Comparison of ENCODE assay signal across 8 cellular contexts in genomic region chr6:89952696-89953095, GRCh38. TPM values are rescaled to one million over a fixed set of nuclear protein-coding genes. Genes with fewer than 3 reads are reported as not detected.
DNase-seq lines count a peak whose midpoint lies in the region; ATAC-seq and TF ChIP-seq lines count a peak whose summit lies in the region.
"Had no signal": no experiment of that assay in that cellular context is flagged by ENCODE, and none has a peak within 500 bp of the region (broad histone marks: within the 10 kb centered on the region; RNA-seq: fewer than 3 reads in every experiment).

No MANE protein-coding gene starts in this region.

- H3K4me3 Mint-ChIP-seq in activated CD4-positive, alpha-beta T cell treated with anti-CD3 and anti-CD28 coated beads for 36 hours, result no peak overlapping the region
- no peak overlapping the region for H3K4me3 Mint-ChIP-seq in nephron progenitor cell

- no peaks in the 10 kb centered on the region for H3K27me3 Mint-ChIP-seq in activated CD4-positive, alpha-beta T cell treated with anti-CD3 and anti-CD28 coated beads for 36 hours
- H3K27me3 Mint-ChIP-seq in nephron progenitor cell (ENCODE audit: low read depth, poor library complexity), result peaks cover 3% of the 10 kb centered on the region

- POLR2A ChIA-PET in activated CD4-positive, alpha-beta T cell treated with anti-CD3 and anti-CD28 coated beads for 36 hours (lab: Charles Lee), result interaction anchor here (0.6 to 1.7 kb wide), 5 partner anchors 13 to 321 kb away, joined by 3 to 5 read pairs (median 4); no protein-coding TSS in a partner anchor

- no peaks in the 10 kb centered on the region for H3K9me3 ChIP-seq in KOPT-K1 (ENCODE audit: insufficient read depth, low read length, poor library complexity, severe bottlenecking)

- H3K27ac ChIP-seq in KOPT-K1 (ENCODE audit: low read depth, low read length, poor library complexity, severe bottlenecking), result peak overlapping the region; percentile 44

- no peak for TF ChIP-seq CTCF in nephron progenitor cell (IDR thresholded peaks at IDR 0.05)

- H3K9me3 Mint-ChIP-seq in activated CD4-positive, alpha-beta T cell treated with anti-CD3 and anti-CD28 coated beads for 36 hours (ENCODE audit: low read depth), result no peaks in the 10 kb centered on the region
- no peaks in the 10 kb centered on the region for H3K9me3 Mint-ChIP-seq in nephron progenitor cell

- peak; percentile 66 for DNase-seq in activated CD4-positive, alpha-beta T cell treated with anti-CD3 and anti-CD28 coated beads for 36 hours
- peak; percentile 17 for DNase-seq in effector CD8-positive, alpha-beta T cell (lab: John Stamatoyannopoulos, UW)
- peak; percentile 35 for DNase-seq in stimulated activated naive CD4-positive, alpha-beta T cell treated with Interleukin-2 at 50 U/mL for 16 hours (lab: John Stamatoyannopoulos, UW)
- DNase-seq in nephron progenitor cell (no peak), germinal center (ENCODE audit: low spot score) (no peak)

- peak overlapping the region; percentile 79 for H3K27ac Mint-ChIP-seq in activated CD4-positive, alpha-beta T cell treated with anti-CD3 and anti-CD28 coated beads for 36 hours
- H3K27ac Mint-ChIP-seq in nephron progenitor cell, result no peak overlapping the region

- CTCF ChIA-PET in activated CD4-positive, alpha-beta T cell treated with anti-CD3 and anti-CD28 coated beads for 36 hours (lab: Charles Lee), result interaction anchor here (0.6 to 3.6 kb wide), 10 partner anchors 12 to 587 kb away, joined by 3 to 24 read pairs (median 3); no protein-coding TSS in a partner anchor

- H3K36me3 ChIP-seq in KOPT-K1 (ENCODE audit: insufficient read depth, low read length), result no peaks in the 10 kb centered on the region

- intact Hi-C loops in activated CD4-positive, alpha-beta T cell treated with anti-CD3 and anti-CD28 coated beads for 36 hours (cut with DNase I, micrococcal nuclease), result loop anchor here (1.0 to 5.0 kb wide), 11 partner anchors 35 to 445 kb away; no protein-coding TSS in a partner anchor

- peaks cover 85% of the 10 kb centered on the region for H3K36me3 Mint-ChIP-seq in activated CD4-positive, alpha-beta T cell treated with anti-CD3 and anti-CD28 coated beads for 36 hours (ENCODE audit: low read depth)
- peaks cover 18% of the 10 kb centered on the region for H3K36me3 Mint-ChIP-seq in nephron progenitor cell (ENCODE audit: low read depth)

- peak; percentile 60 for ATAC-seq in activated CD4-positive, alpha-beta T cell treated with anti-CD3 and anti-CD28 coated beads for 36 hours
- no peak for ATAC-seq in HG02884 (IDR thresholded peaks at IDR 0.05; ENCODE audit: unreplicated experiment)

- H3K4me1 Mint-ChIP-seq in activated CD4-positive, alpha-beta T cell treated with anti-CD3 and anti-CD28 coated beads for 36 hours, result peaks cover 75% of the 10 kb centered on the region
- peaks cover 54% of the 10 kb centered on the region for H3K4me1 Mint-ChIP-seq in nephron progenitor cell

RNA-seq across cellular contexts. Expression of gene GJA10, which starts 58.4 kb away (rescaled TPM):
- not detected for total RNA-seq in activated CD4-positive, alpha-beta T cell treated with anti-CD3 and anti-CD28 coated beads for 36 hours
- total RNA-seq: glomerular endothelial cell had no signal

Comparison
In these comparisons a context has a peak if more than half of its experiments do, and no peak if none do; other contexts are left out.
1. DNase-seq: peak in activated CD4-positive, alpha-beta T cell treated with anti-CD3 and anti-CD28 coated beads for 36 hours (single experiment), effector CD8-positive, alpha-beta T cell (single experiment) and stimulated activated naive CD4-positive, alpha-beta T cell treated with Interleukin-2 at 50 U/mL for 16 hours (single experiment); none in nephron progenitor cell (single experiment) and germinal center (single experiment).